In the genomic region with DNA sequence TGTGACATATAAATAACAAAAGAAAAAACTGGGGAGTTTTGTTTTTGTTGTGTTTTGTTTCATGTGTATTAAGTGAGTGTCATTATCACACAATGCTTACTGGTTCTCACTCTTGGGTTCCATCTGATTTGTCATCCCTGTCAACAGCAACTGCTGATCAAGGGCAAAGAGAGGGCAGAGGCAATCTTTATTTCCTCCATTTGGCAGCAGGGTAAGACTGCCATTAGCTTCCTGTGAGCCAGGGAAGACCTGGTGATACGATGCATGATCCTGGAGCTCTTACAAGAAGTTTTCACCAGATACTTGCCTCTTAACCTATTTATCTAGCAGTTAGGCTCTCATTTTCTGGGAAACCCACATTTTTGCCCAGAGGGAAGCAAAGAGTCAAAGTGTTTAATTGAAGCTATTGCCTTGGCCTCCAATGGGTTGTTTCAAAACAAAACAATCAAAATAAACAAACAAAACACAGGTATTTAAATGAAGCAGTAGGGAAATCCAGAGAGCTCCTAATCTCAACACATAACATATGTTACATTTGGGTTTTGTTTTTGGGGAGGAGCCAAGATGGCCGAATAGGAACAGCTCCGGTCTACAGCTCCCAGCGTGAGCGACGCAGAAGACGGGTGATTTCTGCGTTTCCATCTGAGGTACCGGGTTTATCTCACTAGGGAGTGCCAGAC, we compare ENCODE assay signal across 21 cellular contexts.
DNase-seq lines count a peak whose midpoint lies in the region; ATAC-seq, FAIRE-seq and TF ChIP-seq lines count a peak whose summit lies in the region.
"Had no signal": no experiment of that assay in that cellular context is flagged by ENCODE, and none has a peak within 500 bp of the region (broad histone marks: within the 10 kb centered on the region; RNA-seq: fewer than 3 reads in every experiment).

No MANE protein-coding gene starts in this region.

- no peak for FAIRE-seq in frontal cortex (lab: Jason Lieb, UNC)
- FAIRE-seq: HepG2 had no signal

- no peak for DNase-seq in chondrocyte (ENCODE audit: low spot score)
- DNase-seq in left ventricle myocardium superior = no peak
- no peak for DNase-seq in progenitor cell of endocrine pancreas (ENCODE audit: low spot score, unreplicated experiment)
- DNase-seq in H4 (ENCODE audit: low spot score) = no peak
- no peak for DNase-seq in frontal cortex (ENCODE audit: low spot score in 2 of 2)
- DNase-seq in NCI-H187 (lab: John Stamatoyannopoulos, UW) = no peak
- no peak for DNase-seq in hepatic stellate cell (ENCODE audit: low spot score)
- DNase-seq: activated CD4-positive, alpha-beta T cell treated with anti-CD3 and anti-CD28 coated beads, Interleukin-2, amount 50 U/mL, for 1 hour; activated naive CD4-positive, alpha-beta T cell treated with anti-CD3 and anti-CD28 coated beads for 36 hours; Calu3; effector CD8-positive, alpha-beta T cell; NCI-H2029 treated with DMSO at 0.1 percent for 48 hours; NCI-H524 treated with DMSO at 0.1 percent for 48 hours; occipital lobe; sigmoid colon; stimulated activated CD4-positive, alpha-beta T cell treated with anti-CD3 and anti-CD28 coated beads, Interleukin-4, amount 100 ng/mL, for 1 hour; stimulated activated CD8-positive, alpha-beta memory T cell treated with anti-CD3 and anti-CD28 coated beads, Interleukin-4, amount 100 ng/mL, for 48 hours had no signal

- intact Hi-C loops in left ventricle myocardium superior (cut with micrococcal nuclease) = no loop called here

- H3K27ac ChIP-seq in HUES64 (ENCODE audit: low read depth, low read length) = peak overlapping the region; percentile 88
- H3K27ac ChIP-seq: gastroesophageal sphincter, sigmoid colon had no signal

- WGBS in HUES64 = 16% methylated on average over 9 of the region's 9 CpGs

- no peaks in the 10 kb centered on the region for H3K27me3 Mint-ChIP-seq in chondrocyte (ENCODE audit: low read depth)
- H3K27me3 Mint-ChIP-seq in progenitor cell of endocrine pancreas = no peaks in the 10 kb centered on the region

- no peak for TF ChIP-seq CTCF in chondrocyte (IDR thresholded peaks at IDR 0.05)
- TF ChIP-seq CTCF in progenitor cell of endocrine pancreas (IDR thresholded peaks at IDR 0.05; ENCODE audit: unreplicated experiment) = no peak

- H3K4me3 Mint-ChIP-seq in chondrocyte (ENCODE audit: unreplicated experiment) = peak overlapping the region; percentile 72
- H3K4me3 Mint-ChIP-seq in progenitor cell of endocrine pancreas (ENCODE audit: low read depth) = peak overlapping the region; percentile 68
- H3K4me3 Mint-ChIP-seq: activated naive CD4-positive, alpha-beta T cell treated with anti-CD3 and anti-CD28 coated beads for 36 hours had no signal

- H3K36me3 ChIP-seq in HUES64 (ENCODE audit: insufficient read depth, low read length) = no peaks in the 10 kb centered on the region
- H3K36me3 ChIP-seq: gastroesophageal sphincter, HAP-1, sigmoid colon had no signal

- no peaks in the 10 kb centered on the region for H3K27me3 ChIP-seq in HUES64 (ENCODE audit: insufficient read depth, low read length)
- H3K27me3 ChIP-seq: gastroesophageal sphincter, sigmoid colon had no signal

- H3K9me3 Mint-ChIP-seq in chondrocyte (ENCODE audit: low read depth) (no peaks in the 10 kb centered on the region), progenitor cell of endocrine pancreas (ENCODE audit: low read depth) (peaks cover 3% of the 10 kb centered on the region)

- H3K9ac ChIP-seq in HUES64 (ENCODE audit: low read depth, low read length) = peak overlapping the region; percentile 97

- H3K4me1 Mint-ChIP-seq in chondrocyte (ENCODE audit: low read depth) (peaks cover 5% of the 10 kb centered on the region), progenitor cell of endocrine pancreas (ENCODE audit: low read depth) (peaks cover 1% of the 10 kb centered on the region)

- peak overlapping the region; percentile 72 for H3K4me3 ChIP-seq in HUES64 (ENCODE audit: low read length)
- H3K4me3 ChIP-seq: gastroesophageal sphincter, HAP-1, sigmoid colon had no signal

- H3K4me1 ChIP-seq in HUES64 (ENCODE audit: insufficient read depth, low read length) = peaks cover 11% of the 10 kb centered on the region
- H3K4me1 ChIP-seq: gastroesophageal sphincter, HAP-1, sigmoid colon had no signal

- H3K36me3 Mint-ChIP-seq in chondrocyte (ENCODE audit: low read depth) (no peaks in the 10 kb centered on the region), progenitor cell of endocrine pancreas (ENCODE audit: insufficient read depth) (peaks cover 3% of the 10 kb centered on the region)

- no peaks in the 10 kb centered on the region for H3K9me3 ChIP-seq in HUES64 (ENCODE audit: insufficient read depth, low read depth, low read length)
- H3K9me3 ChIP-seq: gastroesophageal sphincter, HAP-1, sigmoid colon had no signal

- peak overlapping the region; percentile 54 for H3K27ac Mint-ChIP-seq in chondrocyte (ENCODE audit: unreplicated experiment)
- peak overlapping the region; percentile 85 for H3K27ac Mint-ChIP-seq in progenitor cell of endocrine pancreas
- H3K27ac Mint-ChIP-seq: activated naive CD4-positive, alpha-beta T cell treated with anti-CD3 and anti-CD28 coated beads for 36 hours had no signal

- ATAC-seq in left ventricle myocardium superior = peak; percentile 79
- ATAC-seq: gastroesophageal sphincter, HepG2 had no signal
